ENCODE assay signal across 1 cellular context in genomic region chr1:12445257-12445656, GRCh38.
TF ChIP-seq lines count a peak whose summit lies in the region.

No MANE protein-coding gene starts in this region.

TF ChIP-seq in K562, 482 proteins besides CTCF, POLR2A, EP300 and RAD21 (continued from another document):
- TF ChIP-seq HMBOX1 (IDR thresholded peaks at IDR 0.05) (peak; percentile 53), FOSL1 (tag; conservative IDR thresholded peaks at IDR 0.05) (peak; percentile 39; the same call in 1 of the 2 replicates), ZNF740 (CRISPR knock-in tag; IDR thresholded peaks at IDR 0.05) (no peak), ZNF740 (tag; IDR thresholded peaks at IDR 0.05) (peak in 1 of 2 experiments; percentile 60; a peak in 1 of 4 replicates)
